8 cellular contexts compared by ENCODE assay signal in genomic region chr14:50321009-50321660, GRCh38. TPM values are rescaled to one million over a fixed set of nuclear protein-coding genes. Genes with fewer than 3 reads are reported as not detected.
DNase-seq lines count a peak whose midpoint lies in the region; ATAC-seq, FAIRE-seq and TF ChIP-seq lines count a peak whose summit lies in the region.

No MANE protein-coding gene starts in this region.

- no peak for TF ChIP-seq EP300 in A549 (IDR thresholded peaks at IDR 0.05)

- H3K4me2 ChIP-seq in A549, result peak overlapping the region; percentile 79

- 2% methylated on average over 9 of the region's 9 CpGs for WGBS in A549 (ENCODE audit: missing lambda C conversion rate)
- 3 to 4% methylated on average over 9 of the region's 9 CpGs for WGBS in body of pancreas, 2 donors
- 4 to 15% (median 6%) methylated on average over 9 of the region's 9 CpGs for WGBS in spleen, 5 donors

- intact Hi-C loops in body of pancreas (cut with DNase I), result no loop called here
- intact Hi-C loops in spleen (cut with DNase I; ENCODE audit: low total_unique reads), result no loop called here

- peaks cover 11% of the 10 kb centered on the region for H3K4me1 ChIP-seq in A549
- peaks cover 11% of the 10 kb centered on the region for H3K4me1 ChIP-seq in body of pancreas
- H3K4me1 ChIP-seq in spleen, result peaks cover 10 to 45% (median 21%) of the 10 kb centered on the region in 6 donors

- H3K36me3 ChIP-seq in body of pancreas (replicated peaks in 1 of 2; ENCODE audit: insufficient read depth in 1 of 2, low read depth in 2 of 2), result peaks cover 0 to 10% of the 10 kb centered on the region in 2 donors
- H3K36me3 ChIP-seq in spleen, result peaks cover 0 to 38% (median 10%) of the 10 kb centered on the region in 6 donors

- peak; percentile 88 for FAIRE-seq in A549 (lab: Jason Lieb, UNC)

- TF ChIP-seq CTCF in A549 (IDR thresholded peaks at IDR 0.05), result peak; percentile 88
- peak; percentile 66 to 90 (median 88) for TF ChIP-seq CTCF in body of pancreas (IDR thresholded peaks at IDR 0.05)
- peak; percentile 66 to 91 (median 85) for TF ChIP-seq CTCF in spleen (IDR thresholded peaks at IDR 0.05 in 8 of 11, conservative IDR thresholded peaks at IDR 0.05 in 3 of 11)

- no peaks in the 10 kb centered on the region for H3K9me3 ChIP-seq in A549
- no peaks in the 10 kb centered on the region for H3K9me3 ChIP-seq in body of pancreas
- no peaks in the 10 kb centered on the region for H3K9me3 ChIP-seq in spleen

- H3K27ac ChIP-seq in A549 (peak overlapping the region; percentile 57 to 64; a peak in 5 of 6 replicates), body of pancreas (peak overlapping the region; percentile 18 to 78 (median 56)), spleen (peak overlapping the region; percentile 11 to 79 (median 74))

- ATAC-seq in A549 (peak; percentile 98 to 100), GM18502 (IDR thresholded peaks at IDR 0.05; ENCODE audit: poor library complexity, unreplicated experiment) (peak; percentile 91), HG02970 (IDR thresholded peaks at IDR 0.05; ENCODE audit: low FRiP score, unreplicated experiment) (peak; percentile 88), body of pancreas (peak; percentile 95)

- peak; percentile 68 to 70 for TF ChIP-seq RAD21 in A549 (conservative IDR thresholded peaks at IDR 0.05 in 1 of 2, IDR thresholded peaks at IDR 0.05 in 1 of 2)

- H3K27me3 ChIP-seq in body of pancreas (no peaks in the 10 kb centered on the region), spleen (replicated peaks in 1 of 7) (no peaks in the 10 kb centered on the region)

- no peak for TF ChIP-seq POLR2A in A549 (IDR thresholded peaks at IDR 0.05; ENCODE audit: low read length)
- no peak for TF ChIP-seq POLR2A in body of pancreas (IDR thresholded peaks at IDR 0.05)
- TF ChIP-seq POLR2A in spleen (IDR thresholded peaks at IDR 0.05), result no peak

- CTCF ChIA-PET in A549 (lab: Yijun Ruan, JAX), result interaction anchor here (0.6 to 3.4 kb wide), 44 partner anchors 9 to 540 kb away, joined by 3 to 23 read pairs (median 4); partner anchors contain the start of genes CDKL1, DMAC2L, L2HGDH and MAP4K5

- peak; percentile 74 to 91 for DNase-seq in A549 (ENCODE audit: low read depth in 1 of 2, low spot score in 1 of 2)
- DNase-seq in NCI-H1930 (lab: John Stamatoyannopoulos, UW), result peak; percentile 14 to 44
- DNase-seq in T1000 (lab: John Stamatoyannopoulos, UW), result peak; percentile 73
- peak; percentile 68 to 80 (median 74) for DNase-seq in body of pancreas
- peak; percentile 99 for DNase-seq in iris pigment epithelial cell (ENCODE audit: low read depth)
- DNase-seq in spleen, result no peak

- POLR2A ChIA-PET in A549 (lab: Yijun Ruan, JAX), result interaction anchor here (0.6 to 2.1 kb wide), 5 partner anchors 9 to 348 kb away, joined by 3 to 22 read pairs (median 3); partner anchors contain the start of genes CDKL1, DMAC2L, L2HGDH and MAP4K5

- peak overlapping the region; percentile 34 for H3K4me3 ChIP-seq in A549
- no peak overlapping the region for H3K4me3 ChIP-seq in body of pancreas
- H3K4me3 ChIP-seq in spleen, result peak overlapping the region in 2 of 8 donors; percentile 7 to 50

TF ChIP-seq in A549, 52 proteins besides CTCF, POLR2A, EP300 and RAD21:
- TF ChIP-seq EHMT2 (IDR thresholded peaks at IDR 0.05; ENCODE audit: low read depth), result no peak
- TF ChIP-seq PBX3 (IDR thresholded peaks at IDR 0.05), result no peak
- no peak for TF ChIP-seq RCOR1 (IDR thresholded peaks at IDR 0.05; ENCODE audit: low read depth, low read length)
- TF ChIP-seq MYC (IDR thresholded peaks at IDR 0.05; ENCODE audit: borderline replicate concordance, low read length), result no peak
- peak in 1 of 2 experiments; percentile 34; a peak in 1 of 4 replicates for TF ChIP-seq CEBPB (IDR thresholded peaks at IDR 0.05)
- TF ChIP-seq HOXA7 (CRISPR knock-in tag; IDR thresholded peaks at IDR 0.05), result 0 out of 2 replicates have a peak, but pooled peaks have one; percentile 58
- TF ChIP-seq NR3C1 (IDR thresholded peaks at IDR 0.05), result no peak
- TF ChIP-seq RFX5 (IDR thresholded peaks at IDR 0.05), result 0 out of 2 replicates have a peak, but pooled peaks have one; percentile 37
- peak; percentile 80 for TF ChIP-seq SMC3 (IDR thresholded peaks at IDR 0.05)
- peak; percentile 78 for TF ChIP-seq USF2 (IDR thresholded peaks at IDR 0.05)
- TF ChIP-seq HOXB13 (CRISPR knock-in tag; IDR thresholded peaks at IDR 0.05; ENCODE audit: low read depth), result 0 out of 2 replicates have a peak, but pooled peaks have one; percentile 33
- TF ChIP-seq MAX (IDR thresholded peaks at IDR 0.05), result no peak
- peak; percentile 8 for TF ChIP-seq MAFK (IDR thresholded peaks at IDR 0.05; ENCODE audit: partially characterized antibody)
- no peak for TF ChIP-seq ELK1 (IDR thresholded peaks at IDR 0.05; ENCODE audit: low read depth, low read length)
- no peak for TF ChIP-seq FOSL2 (IDR thresholded peaks at IDR 0.05)
- peak; percentile 85 for TF ChIP-seq FOSL2 (CRISPR knock-in tag; IDR thresholded peaks at IDR 0.05)

RNA-seq across cellular contexts. Expression of gene DMAC2L, which starts 9.0 kb away (rescaled TPM):
- polyA plus RNA-seq in A549 (2011; rRNA removed), result 15.2 and 24.6 TPM in 2 replicates
- 17.2 and 18.1 TPM in 2 replicates for polyA plus RNA-seq in A549 (2012; cell fraction: cytosol; rRNA removed)
- 7.6 and 8.9 TPM in 2 replicates for polyA plus RNA-seq in A549 (2012; cell fraction: nucleus; rRNA removed)
- polyA plus RNA-seq in A549 (2017; fragmentation: RNase III; extraction: RNeasy Plus Mini Kit Qiagen cat#74134 plus additional on column Dnase treatment), result 10.0 to 15.2 TPM (median 14.0 TPM) in 3 replicates
- polyA minus RNA-seq in A549 (2011; rRNA and poly(A)+ RNA removed), result 15.1 and 16.5 TPM in 2 replicates
- 1 to 10 TPM; 2.6 to 3.9 TPM for total RNA-seq in body of pancreas
- 10 to 100 TPM; 10.0 to 24.7 (median 20.5) TPM for total RNA-seq in spleen
- 10 to 100 TPM; 15.7 to 17.0 (median 17.0) TPM for polyA plus RNA-seq in spleen

RNA-seq across cellular contexts. Expression of gene L2HGDH, which starts 9.1 kb away (rescaled TPM):
- polyA plus RNA-seq in A549 (2011; rRNA removed), result 12.6 and 14.5 TPM in 2 replicates
- polyA plus RNA-seq in A549 (2012; cell fraction: cytosol; rRNA removed), result 10.2 and 11.8 TPM in 2 replicates
- polyA plus RNA-seq in A549 (2012; cell fraction: nucleus; rRNA removed), result 4.8 and 6.6 TPM in 2 replicates
- polyA plus RNA-seq in A549 (2017; fragmentation: RNase III; extraction: RNeasy Plus Mini Kit Qiagen cat#74134 plus additional on column Dnase treatment), result 17.4 to 18.1 TPM (median 18.0 TPM) in 3 replicates
- 7.5 and 8.1 TPM in 2 replicates for polyA minus RNA-seq in A549 (2011; rRNA and poly(A)+ RNA removed)
- total RNA-seq in body of pancreas, result 1 to 10 TPM; 3.4 to 4.9 TPM
- total RNA-seq in spleen, result 1 to 10 TPM; 2.8 to 4.9 (median 3.9) TPM
- 1 to 10 TPM in 2 of 3 donors, under 1 TPM in 1; 0.72 to 1.2 (median 1.2) TPM for polyA plus RNA-seq in spleen
